ENCODE assay signal across 7 cellular contexts in genomic region chr12:53221203-53222076, GRCh38. TPM values are rescaled to one million over a fixed set of nuclear protein-coding genes. Genes with fewer than 3 reads are reported as not detected.
DNase-seq lines count a peak whose midpoint lies in the region; ATAC-seq and TF ChIP-seq lines count a peak whose summit lies in the region.

No MANE protein-coding gene starts in this region.

- no peaks in the 10 kb centered on the region for H3K9me3 ChIP-seq in mononuclear cell (ENCODE audit: low read depth, low read length)
- no peaks in the 10 kb centered on the region for H3K9me3 ChIP-seq in transverse colon

- no peaks in the 10 kb centered on the region for H3K9me3 Mint-ChIP-seq in activated CD4-positive, alpha-beta memory T cell treated with anti-CD3 and anti-CD28 coated beads for 36 hours

- 1% methylated on average over 32 to 60 of the region's 71 CpGs for WGBS in transverse colon (ENCODE audit: low coverage in 1 of 2), 2 donors

- in situ Hi-C loops in transverse colon (cut with MboI; ENCODE audit: low pct_ligation_motif_present in 1 of 4, low pct_unique_long_range_greater_than_20kb in 1 of 4, low sequenced_read_pairs in 3 of 4), result no loop called here

- H3K4me1 ChIP-seq in mononuclear cell (ENCODE audit: insufficient read depth, low read length) (peaks cover 61% of the 10 kb centered on the region), transverse colon (peaks cover 61 to 73% (median 66%) of the 10 kb centered on the region in 4 donors)

- no peaks in the 10 kb centered on the region for H3K36me3 ChIP-seq in transverse colon

- no peaks in the 10 kb centered on the region for H3K27me3 ChIP-seq in mononuclear cell (ENCODE audit: insufficient read depth, low read length)
- H3K27me3 ChIP-seq in transverse colon, result no peaks in the 10 kb centered on the region

- H3K27ac Mint-ChIP-seq in activated CD4-positive, alpha-beta memory T cell treated with anti-CD3 and anti-CD28 coated beads for 36 hours, result peak overlapping the region; percentile 93

- peak; percentile 89 for TF ChIP-seq POLR2A in transverse colon (IDR thresholded peaks at IDR 0.05)

- peaks cover 70% of the 10 kb centered on the region for H3K4me1 Mint-ChIP-seq in activated CD4-positive, alpha-beta memory T cell treated with anti-CD3 and anti-CD28 coated beads for 36 hours (ENCODE audit: low read depth)

- DNase-seq in GM10266 (ENCODE audit: extremely low spot score) (peak; percentile 84), LNCaP clone FGC (ENCODE audit: low read depth) (no peak), epithelial cell of proximal tubule (ENCODE audit: low read depth) (no peak), transverse colon (peak; percentile 82)
- DNase-seq in activated CD4-positive, alpha-beta memory T cell treated with anti-CD3 and anti-CD28 coated beads for 36 hours, result peak; percentile 70

- H3K27ac ChIP-seq in transverse colon, result peak overlapping the region; percentile 98 to 100 (median 99)

- intact Hi-C loops in activated CD4-positive, alpha-beta memory T cell treated with anti-CD3 and anti-CD28 coated beads for 36 hours (cut with micrococcal nuclease), result loop anchor here (1.0 to 5.0 kb wide), 5 partner anchors 11 to 231 kb away; partner anchors contain the start of genes CSAD, PCBP2, PFDN5 and RARG
- intact Hi-C loops in transverse colon (cut with DNase I; ENCODE audit: low total_unique reads), result no loop called here

- TF ChIP-seq EP300 in transverse colon (IDR thresholded peaks at IDR 0.05; ENCODE audit: low read depth), result no peak

- H3K4me3 ChIP-seq in LNCaP clone FGC (ENCODE audit: low read depth, low read length), result peak overlapping the region; percentile 57
- H3K4me3 ChIP-seq in epithelial cell of proximal tubule (ENCODE audit: low read depth, low read length), result peak overlapping the region; percentile 55
- peak overlapping the region; percentile 75 for H3K4me3 ChIP-seq in mononuclear cell (ENCODE audit: low read length)
- H3K4me3 ChIP-seq in transverse colon, result peak overlapping the region; percentile 26 to 74 (median 56)

- CTCF ChIA-PET in activated CD4-positive, alpha-beta memory T cell treated with anti-CD3 and anti-CD28 coated beads for 36 hours (lab: Charles Lee), result interaction anchor here (0.8 to 13.0 kb wide), 6 partner anchors 10 to 100 kb away, joined by 3 to 164 read pairs (median 6); partner anchors contain the start of genes AAAS and ESPL1

- peak overlapping the region; percentile 80 for H3K4me3 Mint-ChIP-seq in activated CD4-positive, alpha-beta memory T cell treated with anti-CD3 and anti-CD28 coated beads for 36 hours

- TF ChIP-seq CTCF in GM10266 (IDR thresholded peaks at IDR 0.05; ENCODE audit: control insufficient read depth, insufficient read depth, low read depth, missing control alignments), result peak; percentile 27
- TF ChIP-seq CTCF in LNCaP clone FGC (IDR thresholded peaks at IDR 0.05; ENCODE audit: control insufficient read depth, extremely low read depth, insufficient read depth), result peak; percentile 32
- peak; percentile 26 for TF ChIP-seq CTCF in epithelial cell of proximal tubule (conservative IDR thresholded peaks at IDR 0.05; ENCODE audit: low read depth, low read length)
- peak in 2 of 5 experiments; percentile 12 to 42 for TF ChIP-seq CTCF in transverse colon (IDR thresholded peaks at IDR 0.05)

- H3K36me3 Mint-ChIP-seq in activated CD4-positive, alpha-beta memory T cell treated with anti-CD3 and anti-CD28 coated beads for 36 hours, result peaks cover 5% of the 10 kb centered on the region

- POLR2A ChIA-PET in activated CD4-positive, alpha-beta memory T cell treated with anti-CD3 and anti-CD28 coated beads for 36 hours (lab: Charles Lee), result interaction anchor here (1.4 to 4.5 kb wide), 6 partner anchors 10 to 46 kb away, joined by 3 to 33 read pairs (median 12); partner anchors contain the start of genes CSAD, ESPL1, ITGB7 and RARG

- peak; percentile 30 for ATAC-seq in GM21576 (IDR thresholded peaks at IDR 0.05; ENCODE audit: unreplicated experiment)

- no peaks in the 10 kb centered on the region for H3K27me3 Mint-ChIP-seq in activated CD4-positive, alpha-beta memory T cell treated with anti-CD3 and anti-CD28 coated beads for 36 hours

RNA-seq across cellular contexts. Expression of gene RARG, which starts 10.6 kb away (rescaled TPM):
- 10 to 100 TPM; 21.8 to 25.2 TPM for total RNA-seq in activated CD4-positive, alpha-beta memory T cell treated with anti-CD3 and anti-CD28 coated beads for 36 hours
- total RNA-seq in epithelial cell of proximal tubule, result 4.2 and 6.1 TPM in 2 replicates
- 6.6 TPM for total RNA-seq in mononuclear cell
- total RNA-seq in transverse colon, result 10 to 100 TPM in 1 of 4 donors, 1 to 10 TPM in 2, not detected in 1; 2.6 to 15.4 (median 7.6) TPM

RNA-seq across cellular contexts. Expression of gene ITGB7, which starts 14.4 kb away (rescaled TPM):
- 100 to 1,000 TPM; 168 to 169 TPM for total RNA-seq in activated CD4-positive, alpha-beta memory T cell treated with anti-CD3 and anti-CD28 coated beads for 36 hours
- total RNA-seq in epithelial cell of proximal tubule (0.46 and 3.3 TPM in 2 replicates), mononuclear cell (49.8 TPM), transverse colon (1 to 10 TPM in 3 of 4 donors, under 1 TPM in 1; 0.60 to 8.3 (median 2.9) TPM)

RNA-seq across cellular contexts. Expression of gene CSAD, which starts 40.7 kb away (rescaled TPM):
- 10 to 100 TPM; 21.4 to 23.7 TPM for total RNA-seq in activated CD4-positive, alpha-beta memory T cell treated with anti-CD3 and anti-CD28 coated beads for 36 hours
- total RNA-seq in epithelial cell of proximal tubule (1.6 and 10.4 TPM in 2 replicates), mononuclear cell (11.3 TPM), transverse colon (100 to 1,000 TPM in 1 of 4 donors, 10 to 100 TPM in 3; 29.1 to 142 (median 39.2) TPM)

RNA-seq across cellular contexts. Expression of gene ZNF740, which starts 40.9 kb away (rescaled TPM):
- 10 to 100 TPM; 32.6 to 37.5 TPM for total RNA-seq in activated CD4-positive, alpha-beta memory T cell treated with anti-CD3 and anti-CD28 coated beads for 36 hours
- total RNA-seq in epithelial cell of proximal tubule (5.5 and 7.0 TPM in 2 replicates), mononuclear cell (15.2 TPM), transverse colon (10 to 100 TPM in 3 of 4 donors, 1 to 10 TPM in 1; 9.7 to 21.9 (median 16.3) TPM)

RNA-seq across cellular contexts. Expression of gene ESPL1, which starts 46.7 kb away (rescaled TPM):
- 10 to 100 TPM; 70.0 to 77.2 TPM for total RNA-seq in activated CD4-positive, alpha-beta memory T cell treated with anti-CD3 and anti-CD28 coated beads for 36 hours
- total RNA-seq in epithelial cell of proximal tubule (32.0 and 40.1 TPM in 2 replicates), mononuclear cell (1.0 TPM), transverse colon (10 to 100 TPM in 3 of 4 donors, 1 to 10 TPM in 1; 6.5 to 31.8 (median 18.8) TPM)

Comparison
In these comparisons a context has a peak if more than half of its experiments do, and no peak if none do; other contexts are left out.
1. DNase-seq: peak in GM10266 (single experiment), activated CD4-positive, alpha-beta memory T cell treated with anti-CD3 and anti-CD28 coated beads for 36 hours (single experiment) and transverse colon (single experiment); none in LNCaP clone FGC (single experiment) and epithelial cell of proximal tubule (single experiment).
2. Peak in every context shown above with its lines, with median percentiles within 50 percentile points of each other: H3K4me3 ChIP-seq.